ENCODE assay signal across 8 cellular contexts in genomic region chr10:131786756-131787605, GRCh38.
DNase-seq lines count a peak whose midpoint lies in the region; ATAC-seq, FAIRE-seq and TF ChIP-seq lines count a peak whose summit lies in the region.

No MANE protein-coding gene starts in this region.

- no peak for TF ChIP-seq POLR2A in A549 (IDR thresholded peaks at IDR 0.05; ENCODE audit: low read length)

- H3K27me3 Mint-ChIP-seq in mesothelial cell of epicardium (ENCODE audit: low read depth), result peaks cover 12% of the 10 kb centered on the region

- H3K4me2 ChIP-seq in A549 (no peak overlapping the region), OCI-LY1 (ENCODE audit: low read length) (no peak overlapping the region), mammary epithelial cell (ENCODE audit: insufficient read depth, low read depth, low read length) (no peak overlapping the region)

- TF ChIP-seq CTCF in A549 (IDR thresholded peaks at IDR 0.05) (peak; percentile 87), OCI-LY1 (IDR thresholded peaks at IDR 0.05; ENCODE audit: low read length) (peak; percentile 83), mammary epithelial cell (conservative IDR thresholded peaks at IDR 0.05 in 1 of 2, IDR thresholded peaks at IDR 0.05 in 1 of 2; ENCODE audit: extremely low read depth in 1 of 2, insufficient read depth in 1 of 2, low read depth in 1 of 2, low read length in 2 of 2) (peak; percentile 53 to 56), mesothelial cell of epicardium (IDR thresholded peaks at IDR 0.05; ENCODE audit: unreplicated experiment) (peak; percentile 97)

- H3K27me3 ChIP-seq in OCI-LY1 (ENCODE audit: insufficient read depth, low read length) (peaks cover 6% of the 10 kb centered on the region; the same call in 1 of the 2 replicates), mammary epithelial cell (ENCODE audit: insufficient read depth, low read length) (no peaks in the 10 kb centered on the region)

- H3K4me3 Mint-ChIP-seq in mesothelial cell of epicardium, result no peak overlapping the region

- 35% methylated on average over 13 of the region's 13 CpGs for WGBS in A549 (ENCODE audit: missing lambda C conversion rate)
- 34% methylated on average over 13 of the region's 13 CpGs for WGBS in mammary epithelial cell (ENCODE audit: low coverage, missing lambda C conversion rate)

- ATAC-seq in A549 (peak in 1 of 2 experiments; percentile 56; a peak in 1 of 6 replicates), HG03045 (IDR thresholded peaks at IDR 0.05; ENCODE audit: unreplicated experiment) (no peak), GM21381 (IDR thresholded peaks at IDR 0.05; ENCODE audit: unreplicated experiment) (no peak)

- H3K27ac Mint-ChIP-seq in mesothelial cell of epicardium, result no peak overlapping the region

- peak; percentile 26 to 45 for DNase-seq in A549 (ENCODE audit: low read depth in 1 of 2, low spot score in 1 of 2)
- peak; percentile 66 for DNase-seq in G401 (ENCODE audit: low spot score)
- peak; percentile 4 for DNase-seq in mammary epithelial cell
- DNase-seq in mesothelial cell of epicardium (ENCODE audit: low spot score in 2 of 2, unreplicated experiment in 2 of 2), result peak in 1 of 2 experiments; percentile 54
- no peak for DNase-seq in NCI-H446 treated with DMSO at 0.1 percent for 48 hours (lab: John Stamatoyannopoulos, UW)

- H3K9ac ChIP-seq in OCI-LY1 (ENCODE audit: low read length), result no peak overlapping the region
- H3K9ac ChIP-seq in mammary epithelial cell (ENCODE audit: insufficient read depth, low read length), result no peak overlapping the region

- no peaks in the 10 kb centered on the region for H3K4me1 ChIP-seq in A549
- H3K4me1 ChIP-seq in OCI-LY1 (ENCODE audit: insufficient read depth, low read length, severe bottlenecking), result no peaks in the 10 kb centered on the region
- no peaks in the 10 kb centered on the region for H3K4me1 ChIP-seq in mammary epithelial cell (ENCODE audit: insufficient read depth, low read length)

- H3K36me3 ChIP-seq in OCI-LY1 (ENCODE audit: insufficient read depth, low read length) (no peaks in the 10 kb centered on the region; the same call in 1 of the 2 replicates), mammary epithelial cell (ENCODE audit: insufficient read depth, low read length) (no peaks in the 10 kb centered on the region)

- CTCF ChIA-PET in A549 (lab: Yijun Ruan, JAX) (interaction anchor here (0.6 to 1.7 kb wide), 10 partner anchors 9 to 1585 kb away, joined by 3 to 5 read pairs (median 3); no protein-coding TSS in a partner anchor), mammary epithelial cell (lab: Charles Lee; ENCODE audit: low non-redundant PET) (no interaction called here)

- no peaks in the 10 kb centered on the region for H3K9me2 ChIP-seq in OCI-LY1 (ENCODE audit: low read depth, low read length)

- H3F3A ChIP-seq in OCI-LY1 (ENCODE audit: insufficient read depth, low read length), result no peaks in the 10 kb centered on the region

- H3K4me3 ChIP-seq in A549 (no peak overlapping the region), OCI-LY1 (ENCODE audit: low read depth, low read length, poor library complexity, severe bottlenecking) (no peak overlapping the region), mammary epithelial cell (replicated peaks in 1 of 3; ENCODE audit: insufficient read depth in 1 of 3, low read depth in 2 of 3, low read length in 3 of 3) (no peak overlapping the region)

- in situ Hi-C loops in G401 (cut with HindIII; ENCODE audit: low sequenced_read_pairs) (no loop called here), mammary epithelial cell (cut with MboI; ENCODE audit: low sequenced_read_pairs in 2 of 2) (no loop called here)

- H3K79me2 ChIP-seq in OCI-LY1 (ENCODE audit: insufficient read depth, low read length) (no peaks in the 10 kb centered on the region), mammary epithelial cell (ENCODE audit: insufficient read depth, low read length) (no peaks in the 10 kb centered on the region)

- H4K20me1 ChIP-seq in OCI-LY1 (ENCODE audit: insufficient read depth, low read length) (no peaks in the 10 kb centered on the region), mammary epithelial cell (ENCODE audit: insufficient read depth, low read length) (no peaks in the 10 kb centered on the region)

- H3K36me3 Mint-ChIP-seq in mesothelial cell of epicardium, result no peaks in the 10 kb centered on the region

- no peaks in the 10 kb centered on the region for H3K4me1 Mint-ChIP-seq in mesothelial cell of epicardium

- dilution Hi-C loops in mammary epithelial cell (cut with HindIII; ENCODE audit: low sequenced_read_pairs), result loop anchor here (5.0 kb wide), 1 partner anchor 40 kb away; no protein-coding TSS in a partner anchor

- H3K9me3 ChIP-seq in A549 (peaks cover 4% of the 10 kb centered on the region; the same call in 1 of the 3 replicates), OCI-LY1 (ENCODE audit: low read length) (no peaks in the 10 kb centered on the region), mammary epithelial cell (replicated peaks; ENCODE audit: insufficient read depth, low read length) (peaks cover 4% of the 10 kb centered on the region)

- POLR2A ChIA-PET in A549 (lab: Yijun Ruan, JAX), result no interaction called here

- intact Hi-C loops in mammary epithelial cell (cut with micrococcal nuclease), result loop anchor here (2.0 kb wide), 1 partner anchor 1596 kb away; no protein-coding TSS in a partner anchor

- no peak for TF ChIP-seq EP300 in A549 (IDR thresholded peaks at IDR 0.05)

- peaks cover 6% of the 10 kb centered on the region for H3K9me3 Mint-ChIP-seq in mesothelial cell of epicardium

- peak; percentile 72 to 80 for TF ChIP-seq RAD21 in A549 (conservative IDR thresholded peaks at IDR 0.05 in 1 of 2, IDR thresholded peaks at IDR 0.05 in 1 of 2)

- no TSS peak for BruUV-seq in mammary epithelial cell (replicated peaks; lab: Mats Ljungman, UMichigan)

- H2AFZ ChIP-seq in OCI-LY1 (ENCODE audit: low read length), result no peak overlapping the region
- no peak overlapping the region for H2AFZ ChIP-seq in mammary epithelial cell (ENCODE audit: low read depth, low read length)

- peak; percentile 81 for FAIRE-seq in A549 (lab: Jason Lieb, UNC)

- H3K27ac ChIP-seq in A549 (no peak overlapping the region), OCI-LY1 (ENCODE audit: low read depth, low read length, poor library complexity, severe bottlenecking) (no peak overlapping the region), mammary epithelial cell (ENCODE audit: insufficient read depth, low read depth, low read length) (no peak overlapping the region)

TF ChIP-seq in A549, 52 proteins besides CTCF, POLR2A, EP300 and RAD21:
- TF ChIP-seq SMC3 (IDR thresholded peaks at IDR 0.05) (peak; percentile 88), HMGXB4 (CRISPR knock-in tag; IDR thresholded peaks at IDR 0.05; ENCODE audit: borderline replicate concordance) (no peak)
